In the genomic region with DNA sequence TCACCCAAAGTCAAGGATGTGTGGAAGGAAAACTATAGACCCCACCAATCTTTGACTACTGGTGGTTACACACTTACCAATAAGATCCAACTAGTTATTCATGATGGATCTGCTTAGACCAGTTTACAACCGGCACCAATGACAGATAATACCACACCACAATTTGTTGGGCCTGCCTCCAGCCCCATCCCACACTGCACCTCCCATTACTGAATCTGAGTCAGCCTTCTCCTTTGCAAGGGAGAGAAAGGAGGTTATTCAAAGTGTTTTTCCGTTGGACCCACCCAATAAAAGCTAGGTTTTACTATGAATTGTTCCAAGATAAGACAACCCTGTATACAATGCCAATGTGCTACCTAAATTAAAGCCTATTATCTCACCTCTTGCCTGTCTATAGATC, we compare ENCODE assay signal across 6 cellular contexts.
"Had no signal": no experiment of that assay in that cellular context is flagged by ENCODE, and none has a peak within 500 bp of the region (broad histone marks: within the 10 kb centered on the region; RNA-seq: fewer than 3 reads in every experiment).

No MANE protein-coding gene starts in this region.

- DNase-seq: IMR-90, KBM-7, KG1 had no signal

- ATAC-seq: HepG2, K562 had no signal

- H3K27ac ChIP-seq: HL-60 had no signal

- H3K4me3 ChIP-seq: K562 had no signal
